In the genomic region with DNA sequence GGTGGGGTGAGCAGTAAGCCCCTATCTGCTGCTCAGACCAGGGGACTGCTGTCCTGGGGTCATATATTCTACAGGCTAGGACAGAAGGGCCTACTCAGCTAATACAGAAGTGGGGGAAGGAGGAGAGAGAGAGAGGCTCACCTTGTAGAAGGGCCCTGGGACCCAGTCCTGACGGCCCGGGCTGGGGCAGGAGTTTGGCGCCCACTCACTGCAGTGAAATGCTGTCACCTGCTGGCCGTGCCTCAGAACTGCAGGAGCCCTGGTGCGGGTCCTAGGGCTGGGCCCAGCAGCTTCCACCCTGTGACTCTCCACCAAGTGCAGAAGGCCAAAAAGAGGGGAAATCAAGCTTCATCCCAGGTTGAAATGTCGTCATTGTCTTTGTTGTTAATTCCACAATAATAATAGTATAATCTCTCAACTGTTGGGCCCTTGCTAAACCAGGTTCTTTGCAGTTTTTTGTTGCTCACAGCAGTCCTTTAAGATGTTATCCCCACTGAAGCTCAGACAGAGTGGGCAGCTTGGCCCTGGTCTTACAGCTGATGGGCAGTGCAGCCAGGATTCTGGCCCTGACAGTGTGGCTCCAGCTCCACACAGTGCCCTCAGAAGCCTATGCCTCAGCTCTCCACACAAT, we compare ENCODE assay signal across 8 cellular contexts. TPM values are rescaled to one million over a fixed set of nuclear protein-coding genes. Genes with fewer than 3 reads are reported as not detected.
DNase-seq lines count a peak whose midpoint lies in the region; ATAC-seq and TF ChIP-seq lines count a peak whose summit lies in the region.

No MANE protein-coding gene starts in this region.

- H3K27me3 Mint-ChIP-seq in MCF 10A (ENCODE audit: insufficient read depth, unreplicated experiment) = peaks cover 32% of the 10 kb centered on the region

- intact Hi-C loops in MCF 10A (cut with micrococcal nuclease) = loop anchor here (1.0 to 10.0 kb wide), 4 partner anchors 95 to 627 kb away; a partner anchor contains a TSS

- TF ChIP-seq CTCF in BE2C (IDR thresholded peaks at IDR 0.05; ENCODE audit: low read depth, low read length) = peak; percentile 100
- TF ChIP-seq CTCF in WERI-Rb-1 (IDR thresholded peaks at IDR 0.05; ENCODE audit: low read depth, low read length) = peak; percentile 99
- peak; percentile 99 for TF ChIP-seq CTCF in MCF 10A (IDR thresholded peaks at IDR 0.05; ENCODE audit: unreplicated experiment)

- DNase-seq in BE2C = peak; percentile 83
- DNase-seq in NCI-H146 (lab: John Stamatoyannopoulos, UW) = peak; percentile 49
- DNase-seq in WERI-Rb-1 = peak; percentile 76
- DNase-seq in MCF 10A (ENCODE audit: unreplicated experiment) = peak; percentile 66
- peak; percentile 42 for DNase-seq in iris pigment epithelial cell (ENCODE audit: low read depth)
- DNase-seq in stimulated activated CD4-positive, alpha-beta T cell treated with anti-CD3 and anti-CD28 coated beads, Interleukin-15, amount 100 ng/mL, for 48 hours (ENCODE audit: low read depth in 2 of 2) = peak; percentile 18 to 46

- no peaks in the 10 kb centered on the region for H3K4me1 Mint-ChIP-seq in MCF 10A (ENCODE audit: insufficient read depth, unreplicated experiment)

- CTCF ChIA-PET in MCF 10A (lab: Yijun Ruan, JAX) = interaction anchor here (0.6 to 4.3 kb wide), 75 partner anchors 8 to 771 kb away, joined by 3 to 39 read pairs (median 4); a partner anchor contains a TSS

- H3K36me3 ChIP-seq in BE2C (no peaks in the 10 kb centered on the region), WERI-Rb-1 (no peaks in the 10 kb centered on the region)

- ATAC-seq in GM21360 (IDR thresholded peaks at IDR 0.05; ENCODE audit: unreplicated experiment) (peak; percentile 59), HG03469 (IDR thresholded peaks at IDR 0.05; ENCODE audit: unreplicated experiment) (no peak)

- no TSS peak for BruUV-seq in MCF 10A (replicated peaks; lab: Mats Ljungman, UMichigan)

- H3K27me3 ChIP-seq in BE2C = no peaks in the 10 kb centered on the region
- no peaks in the 10 kb centered on the region for H3K27me3 ChIP-seq in WERI-Rb-1 (ENCODE audit: insufficient read depth, low read depth, severe bottlenecking)

- no peak overlapping the region for H3K4me3 Mint-ChIP-seq in MCF 10A (ENCODE audit: unreplicated experiment)

- H3K9me3 ChIP-seq in BE2C (no peaks in the 10 kb centered on the region), WERI-Rb-1 (ENCODE audit: severe bottlenecking) (no peaks in the 10 kb centered on the region)

- POLR2A ChIA-PET in MCF 10A (lab: Yijun Ruan, JAX) = interaction anchor here (0.7 to 3.9 kb wide), 12 partner anchors 10 to 627 kb away, joined by 3 to 37 read pairs (median 4); a partner anchor contains a TSS

- H3K27ac Mint-ChIP-seq in MCF 10A (ENCODE audit: low read depth, unreplicated experiment) = no peak overlapping the region

- no peaks in the 10 kb centered on the region for H3K9me3 Mint-ChIP-seq in MCF 10A (ENCODE audit: unreplicated experiment)

- no peak overlapping the region for H3K4me3 ChIP-seq in BE2C (ENCODE audit: low read depth, low read length)
- no peak overlapping the region for H3K4me3 ChIP-seq in WERI-Rb-1 (ENCODE audit: low read depth, low read length)

- H3K4me1 ChIP-seq in BE2C = peaks cover 23% of the 10 kb centered on the region

- no peak overlapping the region for H3K27ac ChIP-seq in WERI-Rb-1

- H3K36me3 Mint-ChIP-seq in MCF 10A (ENCODE audit: insufficient read depth, unreplicated experiment) = peaks cover 33% of the 10 kb centered on the region

RNA-seq across cellular contexts. Expression of a gene that starts 29.6 kb away (rescaled TPM):
- polyA plus RNA-seq in BE2C (2012; ENCODE audit: insufficient read depth, insufficient read length, low read depth) = 1.8 TPM
- 60.9 and 93.4 TPM in 2 replicates for total RNA-seq in MCF 10A (2022)

Comparison
In these comparisons a context has a peak if more than half of its experiments do, and no peak if none do; other contexts are left out.
1. DNase-seq: peak in every context shown above with its lines; median percentile 83 in BE2C; 76 in WERI-Rb-1; 66 in MCF 10A; 49 in NCI-H146; 42 in iris pigment epithelial cell; 32 in stimulated activated CD4-positive, alpha-beta T cell treated with anti-CD3 and anti-CD28 coated beads, Interleukin-15, amount 100 ng/mL, for 48 hours.